Comparison of ENCODE assay signal across 11 cellular contexts in the genomic region with DNA sequence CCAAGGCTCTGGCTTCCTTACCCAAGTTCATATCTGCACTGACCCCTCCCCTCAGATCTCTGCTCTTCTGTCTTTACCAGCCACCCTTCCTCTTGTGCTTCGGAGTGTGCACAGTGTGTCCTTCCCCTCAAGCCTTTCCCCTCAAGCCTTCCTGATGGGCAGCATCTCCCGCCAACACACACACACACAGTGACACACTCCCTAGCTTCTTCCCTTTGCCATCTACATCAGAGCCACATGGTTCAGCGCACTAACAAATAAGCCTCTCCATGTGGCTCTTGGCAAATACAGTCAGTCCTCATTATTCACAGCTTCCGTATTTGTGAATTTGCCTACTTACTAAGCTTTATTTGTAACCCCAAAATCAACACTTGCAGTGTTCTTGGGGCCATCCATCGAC. TPM values are rescaled to one million over a fixed set of nuclear protein-coding genes. Genes with fewer than 3 reads are reported as not detected.
DNase-seq lines count a peak whose midpoint lies in the region; ATAC-seq and TF ChIP-seq lines count a peak whose summit lies in the region.
"Had no signal": no experiment of that assay in that cellular context is flagged by ENCODE, and none has a peak within 500 bp of the region (broad histone marks: within the 10 kb centered on the region; RNA-seq: fewer than 3 reads in every experiment).

No MANE protein-coding gene starts in this region.

- H3K4ac ChIP-seq in mesendoderm (ENCODE audit: low read depth, low read length): no peak overlapping the region

- no peak overlapping the region for H3K23ac ChIP-seq in mesendoderm (ENCODE audit: low read length)

- peak overlapping the region; percentile 48 to 82 for H3K27ac ChIP-seq in breast epithelium
- H3K27ac ChIP-seq in mammary epithelial cell (ENCODE audit: insufficient read depth, low read depth, low read length): no peak overlapping the region
- H3K27ac ChIP-seq in mucosa of rectum (ENCODE audit: low read depth in 2 of 2, low read length in 2 of 2): peak overlapping the region; percentile 26 to 61
- peak overlapping the region; percentile 79 to 83 for H3K27ac ChIP-seq in uterus
- no peak overlapping the region for H3K27ac ChIP-seq in mesendoderm (ENCODE audit: low read depth, low read length)

- in situ Hi-C loops in mammary epithelial cell (cut with MboI; ENCODE audit: low sequenced_read_pairs in 2 of 2): no loop called here

- H3K4me2 ChIP-seq in mammary epithelial cell (ENCODE audit: insufficient read depth, low read depth, low read length) (no peak overlapping the region), mesendoderm (ENCODE audit: low read length) (no peak overlapping the region)

- TF ChIP-seq POLR2A in breast epithelium (IDR thresholded peaks at IDR 0.05): no peak
- no peak for TF ChIP-seq POLR2A in uterus (IDR thresholded peaks at IDR 0.05)

- H3K9ac ChIP-seq in mammary epithelial cell (ENCODE audit: insufficient read depth, low read length): no peak overlapping the region
- H3K9ac ChIP-seq in mucosa of rectum (ENCODE audit: low read depth in 1 of 2, low read length in 2 of 2): no peak overlapping the region
- H3K9ac ChIP-seq in mesendoderm (ENCODE audit: low read length): no peak overlapping the region

- 100% methylated on average over 5 of the region's 5 CpGs for WGBS in mammary epithelial cell (ENCODE audit: low coverage, missing lambda C conversion rate)
- WGBS in mesendoderm (ENCODE audit: extremely low coverage, insufficient coverage, low lambda C conversion rate): no CpG with 5 or more reads among the region's 5 CpGs

- H2BK5ac ChIP-seq in mesendoderm (ENCODE audit: low read length): no peak overlapping the region

- dilution Hi-C loops in mammary epithelial cell (cut with HindIII; ENCODE audit: low sequenced_read_pairs): loop anchor here (5.0 kb wide), 1 partner anchor 77 kb away; no protein-coding TSS in a partner anchor

- H4K20me1 ChIP-seq in mammary epithelial cell (ENCODE audit: insufficient read depth, low read length): no peaks in the 10 kb centered on the region

- no peak for ATAC-seq in GM21528 (IDR thresholded peaks at IDR 0.05; ENCODE audit: low FRiP score, unreplicated experiment)

- TF ChIP-seq CTCF in breast epithelium (IDR thresholded peaks at IDR 0.05) (no peak), mammary epithelial cell (conservative IDR thresholded peaks at IDR 0.05 in 1 of 2, IDR thresholded peaks at IDR 0.05 in 1 of 2; ENCODE audit: extremely low read depth in 1 of 2, insufficient read depth in 1 of 2, low read depth in 1 of 2, low read length in 2 of 2) (no peak), uterus (IDR thresholded peaks at IDR 0.05) (no peak)

- H3K79me2 ChIP-seq in mammary epithelial cell (ENCODE audit: insufficient read depth, low read length) (peaks cover 10% of the 10 kb centered on the region), mesendoderm (ENCODE audit: control insufficient read depth, insufficient read depth, low read length) (no peaks in the 10 kb centered on the region)

- H3K9me3 ChIP-seq in breast epithelium (no peaks in the 10 kb centered on the region), mammary epithelial cell (replicated peaks; ENCODE audit: insufficient read depth, low read length) (no peaks in the 10 kb centered on the region), mucosa of rectum (ENCODE audit: control insufficient read depth in 2 of 2, low read length in 2 of 2) (no peaks in the 10 kb centered on the region), uterus (no peaks in the 10 kb centered on the region)

- H3K27ac Mint-ChIP-seq in dendritic cell treated with granulocyte-macrophage colony-stimulating factor and Interleukin-4, amounts not matched to agents 40 ng/mL and 50 ng/mL, for 4 days: peak overlapping the region; percentile 94

- no peak overlapping the region for H3K56ac ChIP-seq in mesendoderm (ENCODE audit: low read length)

- H3K4me3 Mint-ChIP-seq in dendritic cell treated with granulocyte-macrophage colony-stimulating factor and Interleukin-4, amounts not matched to agents 40 ng/mL and 50 ng/mL, for 4 days: peak overlapping the region; percentile 20

- no peak overlapping the region for H4K8ac ChIP-seq in mesendoderm (ENCODE audit: low read depth, low read length)

- H3K9me3 Mint-ChIP-seq in dendritic cell treated with granulocyte-macrophage colony-stimulating factor and Interleukin-4, amounts not matched to agents 40 ng/mL and 50 ng/mL, for 4 days: no peaks in the 10 kb centered on the region

- intact Hi-C loops in breast epithelium (cut with DNase I; ENCODE audit: low total_unique reads): no loop called here
- intact Hi-C loops in mammary epithelial cell (cut with micrococcal nuclease): no loop called here
- intact Hi-C loops in dendritic cell treated with granulocyte-macrophage colony-stimulating factor and Interleukin-4, amounts not matched to agents 40 ng/mL and 50 ng/mL, for 4 days (cut with micrococcal nuclease): loop anchor here (2.0 to 5.0 kb wide), 2 partner anchors 26 to 37 kb away; partner anchors contain the start of gene SH3BP5
- intact Hi-C loops in uterus (cut with DNase I; ENCODE audit: low total_unique reads): no loop called here

- H4K5ac ChIP-seq in mesendoderm (ENCODE audit: low read length): no peak overlapping the region

- peaks cover 17 to 23% of the 10 kb centered on the region in 2 donors for H3K4me1 ChIP-seq in breast epithelium
- peaks cover 9% of the 10 kb centered on the region for H3K4me1 ChIP-seq in mammary epithelial cell (ENCODE audit: insufficient read depth, low read length)
- H3K4me1 ChIP-seq in mucosa of rectum (ENCODE audit: control insufficient read depth in 2 of 2, insufficient read depth in 2 of 2, low read length in 2 of 2): peaks cover 9 to 12% of the 10 kb centered on the region in 2 donors
- H3K4me1 ChIP-seq in uterus: peaks cover 20 to 46% of the 10 kb centered on the region in 2 donors
- H3K4me1 ChIP-seq in mesendoderm (ENCODE audit: control insufficient read depth, low read depth, low read length): no peaks in the 10 kb centered on the region

- BruUV-seq in mammary epithelial cell (replicated peaks; lab: Mats Ljungman, UMichigan): no TSS peak

- no peaks in the 10 kb centered on the region for H3K36me3 Mint-ChIP-seq in dendritic cell treated with granulocyte-macrophage colony-stimulating factor and Interleukin-4, amounts not matched to agents 40 ng/mL and 50 ng/mL, for 4 days (ENCODE audit: low read depth)

- CTCF ChIA-PET in mammary epithelial cell (lab: Charles Lee; ENCODE audit: low non-redundant PET): no interaction called here

- no peak overlapping the region for H2BK15ac ChIP-seq in mesendoderm (replicated peaks; ENCODE audit: low read depth)

- no peaks in the 10 kb centered on the region for H3K27me3 Mint-ChIP-seq in dendritic cell treated with granulocyte-macrophage colony-stimulating factor and Interleukin-4, amounts not matched to agents 40 ng/mL and 50 ng/mL, for 4 days

- no peak overlapping the region for H2AK5ac ChIP-seq in mesendoderm (ENCODE audit: low read length)

- H3K4me3 ChIP-seq in breast epithelium (no peak overlapping the region), mammary epithelial cell (replicated peaks in 1 of 3; ENCODE audit: insufficient read depth in 1 of 3, low read depth in 2 of 3, low read length in 3 of 3) (no peak overlapping the region), mucosa of rectum (ENCODE audit: low read length in 2 of 2) (no peak overlapping the region), uterus (no peak overlapping the region), mesendoderm (ENCODE audit: low read length) (no peak overlapping the region)

- H3K27me3 ChIP-seq in breast epithelium (no peaks in the 10 kb centered on the region), mammary epithelial cell (ENCODE audit: insufficient read depth, low read length) (no peaks in the 10 kb centered on the region), mucosa of rectum (ENCODE audit: control insufficient read depth in 2 of 2, insufficient read depth in 2 of 2, low read length in 2 of 2) (no peaks in the 10 kb centered on the region), uterus (no peaks in the 10 kb centered on the region), mesendoderm (ENCODE audit: insufficient read depth, low read length, poor library complexity) (no peaks in the 10 kb centered on the region)

- no peak overlapping the region for H2BK120ac ChIP-seq in mesendoderm (ENCODE audit: low read depth, low read length)

- DNase-seq in breast epithelium (ENCODE audit: low spot score in 2 of 2): no peak
- DNase-seq in mammary epithelial cell: no peak
- no peak for DNase-seq in uterus
- no peak for DNase-seq in mesendoderm
- no peak for DNase-seq in HuH-7.5 (ENCODE audit: low spot score)
- DNase-seq: kidney glomerular epithelial cell; NCI-H1105 treated with DMSO at 0.1 percent for 48 hours; stimulated activated CD4-positive, alpha-beta T cell treated with anti-CD3 and anti-CD28 coated beads, Interleukin-15, amount 100 ng/mL, for 24 hours had no signal

- H3K79me1 ChIP-seq in mesendoderm (ENCODE audit: low read length): no peaks in the 10 kb centered on the region

- H3K36me3 ChIP-seq in breast epithelium (no peaks in the 10 kb centered on the region), mammary epithelial cell (ENCODE audit: insufficient read depth, low read length) (peaks cover 1% of the 10 kb centered on the region), mucosa of rectum (ENCODE audit: control insufficient read depth in 2 of 2, insufficient read depth in 2 of 2, low read length in 2 of 2) (no peaks in the 10 kb centered on the region), uterus (no peaks in the 10 kb centered on the region), mesendoderm (ENCODE audit: control insufficient read depth, insufficient read depth, low read length) (no peaks in the 10 kb centered on the region)

- H2AFZ ChIP-seq in mammary epithelial cell (ENCODE audit: low read depth, low read length): no peak overlapping the region

- no peak overlapping the region for H3K18ac ChIP-seq in mesendoderm (ENCODE audit: low read length)

- H3K4me1 Mint-ChIP-seq in dendritic cell treated with granulocyte-macrophage colony-stimulating factor and Interleukin-4, amounts not matched to agents 40 ng/mL and 50 ng/mL, for 4 days (ENCODE audit: low read depth): peaks cover 78% of the 10 kb centered on the region

RNA-seq across cellular contexts. Expression of gene SH3BP5, which starts 37.5 kb away (rescaled TPM):
- total RNA-seq in breast epithelium: 10 to 100 TPM; 56.9 to 96.2 (median 83.2) TPM
- 10 to 100 TPM; 15.4 to 21.0 TPM for total RNA-seq in mammary epithelial cell
- 20.1 TPM for polyA plus RNA-seq in mammary epithelial cell
- 10.6 TPM for polyA minus RNA-seq in mammary epithelial cell
- total RNA-seq in uterus: 100 to 1,000 TPM in 1 of 4 donors, 10 to 100 TPM in 3; 58.8 to 154 (median 75.5) TPM
- polyA plus RNA-seq in mesendoderm (2013, experiment 1 of 2): 2.8 TPM
- polyA plus RNA-seq in mesendoderm (2013, experiment 2 of 2): 3.0 TPM

Comparison
In these comparisons a context has a peak if more than half of its experiments do, and no peak if none do; other contexts are left out.
1. H3K27ac ChIP-seq: peak in breast epithelium (2 of 2), mucosa of rectum (2 of 2) and uterus (2 of 2); none in mammary epithelial cell (single experiment) and mesendoderm (single experiment).